Comparison of ENCODE assay signal across 11 cellular contexts in the genomic region with DNA sequence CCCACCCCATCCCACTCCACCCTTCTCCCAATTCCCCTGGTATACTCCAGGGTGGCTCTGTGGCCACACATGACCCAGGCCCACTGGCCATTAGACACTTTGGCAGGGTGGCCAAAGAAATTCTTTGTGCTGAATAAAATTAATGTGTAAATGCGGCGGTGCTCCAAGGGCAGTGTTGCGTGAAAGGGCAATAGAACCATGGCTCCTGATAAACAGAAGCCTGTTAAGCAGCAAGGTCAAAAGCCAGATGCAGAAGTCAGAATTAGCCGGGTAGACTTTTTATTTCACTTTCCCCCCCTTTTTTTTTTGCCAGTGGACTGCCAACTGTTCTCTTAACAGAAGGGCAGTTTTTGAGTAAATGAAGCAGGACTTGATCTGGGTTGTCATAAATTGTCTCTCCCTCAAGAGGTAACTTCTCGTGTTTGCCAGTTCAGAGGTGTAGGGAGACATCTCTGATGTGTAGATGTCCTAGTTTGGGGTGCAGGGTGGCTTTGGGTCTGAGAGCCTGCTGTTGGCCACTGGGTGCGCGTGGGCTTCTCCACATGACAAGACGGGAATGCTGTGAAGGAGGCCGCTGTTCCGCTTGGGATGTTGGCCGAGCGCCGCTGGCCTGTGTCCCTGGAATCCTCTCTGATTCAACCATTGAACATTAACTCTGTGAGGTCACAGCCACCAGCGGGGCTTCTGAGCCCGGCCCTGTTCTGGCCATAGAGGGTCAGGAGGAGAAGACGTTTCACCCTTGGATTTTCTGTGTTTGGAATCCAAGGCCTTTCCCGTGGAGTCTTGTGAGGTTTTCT.
DNase-seq lines count a peak whose midpoint lies in the region; ATAC-seq and TF ChIP-seq lines count a peak whose summit lies in the region.
"Had no signal": no experiment of that assay in that cellular context is flagged by ENCODE, and none has a peak within 500 bp of the region (broad histone marks: within the 10 kb centered on the region; RNA-seq: fewer than 3 reads in every experiment).

No MANE protein-coding gene starts in this region.

- ATAC-seq in HG03039 (IDR thresholded peaks at IDR 0.05; ENCODE audit: unreplicated experiment), result no peak
- ATAC-seq in HG03342 (IDR thresholded peaks at IDR 0.05; ENCODE audit: unreplicated experiment), result no peak

- TF ChIP-seq CTCF in fibroblast of the aortic adventitia (IDR thresholded peaks at IDR 0.05; ENCODE audit: insufficient read depth, low read length), result no peak

- H3K36me3 ChIP-seq in mesenchymal stem cell (ENCODE audit: control insufficient read depth in 1 of 2, insufficient read depth in 2 of 2, low read depth in 1 of 2, low read length in 2 of 2), result no peaks in the 10 kb centered on the region

- H3K23ac ChIP-seq in mesenchymal stem cell (ENCODE audit: low read length in 2 of 2), result no peak overlapping the region

- peak overlapping the region; percentile 95 for H3K27ac ChIP-seq in mesenchymal stem cell (ENCODE audit: low read length, poor library complexity, severe bottlenecking)

- H4K8ac ChIP-seq in mesenchymal stem cell (ENCODE audit: low read length), result no peak overlapping the region

- WGBS in mesenchymal stem cell, result 98% methylated on average over 16 of the region's 17 CpGs

- no peak overlapping the region for H2BK120ac ChIP-seq in mesenchymal stem cell (ENCODE audit: low read depth, low read length)

- no peak overlapping the region for H2BK15ac ChIP-seq in mesenchymal stem cell (ENCODE audit: low read depth, poor library complexity, severe bottlenecking)

- no peak overlapping the region for H2BK5ac ChIP-seq in mesenchymal stem cell (ENCODE audit: low read depth, low read length, poor library complexity, severe bottlenecking)

- H2AFZ ChIP-seq in mesenchymal stem cell (ENCODE audit: low read depth, low read length), result no peak overlapping the region

- peak; percentile 87 for DNase-seq in HK-2 (ENCODE audit: unreplicated experiment)
- peak; percentile 74 for DNase-seq in fibroblast of the aortic adventitia (ENCODE audit: low read depth)
- no peak for DNase-seq in mesenchymal stem cell
- peak; percentile 39 for DNase-seq in stromal cell of bone marrow (ENCODE audit: low read depth)
- DNase-seq in SIG-M5 (lab: John Stamatoyannopoulos, UW), result no peak
- DNase-seq in T-helper 2 cell, result no peak
- DNase-seq: activated CD4-positive, alpha-beta T cell treated with anti-CD3 and anti-CD28 coated beads for 48 hours; HCEC 1CT; NCI-H1092 had no signal

- H3K79me1 ChIP-seq in mesenchymal stem cell (replicated peaks; ENCODE audit: low read length, poor library complexity, severe bottlenecking), result peaks cover 5% of the 10 kb centered on the region

- no peak overlapping the region for H3K18ac ChIP-seq in mesenchymal stem cell (ENCODE audit: low read depth in 1 of 2, low read length in 2 of 2)

- H3K4me1 ChIP-seq in mesenchymal stem cell (ENCODE audit: control insufficient read depth, insufficient read depth, low read depth, low read length), result peaks cover 17% of the 10 kb centered on the region

- no peak overlapping the region for H3K14ac ChIP-seq in mesenchymal stem cell (ENCODE audit: low read length in 2 of 2)

- H3K27me3 ChIP-seq in mesenchymal stem cell (ENCODE audit: control insufficient read depth in 1 of 2, insufficient read depth in 1 of 2, low read length in 2 of 2), result no peaks in the 10 kb centered on the region

- no peak overlapping the region for H3K4me3 ChIP-seq in fibroblast of the aortic adventitia (ENCODE audit: low read depth, low read length)
- no peak overlapping the region for H3K4me3 ChIP-seq in mesenchymal stem cell (ENCODE audit: insufficient read depth in 1 of 2, low read depth in 1 of 2, low read length in 2 of 2)

- H2BK12ac ChIP-seq in mesenchymal stem cell (ENCODE audit: low read length in 2 of 2), result no peak overlapping the region

- H4K91ac ChIP-seq in mesenchymal stem cell (ENCODE audit: low read length), result no peak overlapping the region

- peak overlapping the region; percentile 39 for H3K4me2 ChIP-seq in mesenchymal stem cell (ENCODE audit: low read length, poor library complexity, severe bottlenecking)

- H3K9ac ChIP-seq in mesenchymal stem cell (ENCODE audit: low read length), result peak overlapping the region; percentile 40

- no peaks in the 10 kb centered on the region for H3K9me3 ChIP-seq in mesenchymal stem cell (ENCODE audit: control insufficient read depth, low read length)

- H3K4ac ChIP-seq in mesenchymal stem cell (ENCODE audit: low read depth in 1 of 2, low read length in 2 of 2), result no peak overlapping the region

- H2AK5ac ChIP-seq in mesenchymal stem cell (ENCODE audit: low read length, severe bottlenecking), result no peak overlapping the region

Comparison
In these comparisons a context has a peak if more than half of its experiments do, and no peak if none do; other contexts are left out.
1. DNase-seq: peak in HK-2 (single experiment), fibroblast of the aortic adventitia (single experiment) and stromal cell of bone marrow (single experiment); none in mesenchymal stem cell (single experiment), SIG-M5 (single experiment) and T-helper 2 cell (0 of 5).